ENCODE assay signal across 11 cellular contexts in genomic region chr17:72715906-72716572, GRCh38.
DNase-seq lines count a peak whose midpoint lies in the region; ATAC-seq and TF ChIP-seq lines count a peak whose summit lies in the region.
"Had no signal": no experiment of that assay in that cellular context is flagged by ENCODE, and none has a peak within 500 bp of the region (broad histone marks: within the 10 kb centered on the region; RNA-seq: fewer than 3 reads in every experiment).

No MANE protein-coding gene starts in this region.

- H3K4me1 ChIP-seq in right atrium auricular region, result no peaks in the 10 kb centered on the region

- TF ChIP-seq CTCF in HFF-Myc (IDR thresholded peaks at IDR 0.05; ENCODE audit: low read depth, low read length, missing control alignments), result no peak
- TF ChIP-seq CTCF in right atrium auricular region (IDR thresholded peaks at IDR 0.05), result no peak

- no peaks in the 10 kb centered on the region for H3K36me3 ChIP-seq in right atrium auricular region

- no peak overlapping the region for H3K4me3 ChIP-seq in HFF-Myc (replicated peaks; ENCODE audit: low read depth, low read length)
- no peak overlapping the region for H3K4me3 ChIP-seq in right atrium auricular region
- H3K4me3 ChIP-seq: GM12878 had no signal

- H3K27me3 ChIP-seq in right atrium auricular region, result no peaks in the 10 kb centered on the region

- H3K27ac ChIP-seq in right atrium auricular region, result peak overlapping the region in 1 of 2 donors; percentile 38

- ATAC-seq in HG03521 (IDR thresholded peaks at IDR 0.05; ENCODE audit: unreplicated experiment) (no peak), GM19035 (IDR thresholded peaks at IDR 0.05; ENCODE audit: unreplicated experiment) (no peak), HG03571 (IDR thresholded peaks at IDR 0.05; ENCODE audit: unreplicated experiment) (no peak)
- ATAC-seq: GM12878, T-helper 17 cell had no signal

- peaks cover 0 to 5% of the 10 kb centered on the region in 2 donors for H3K9me3 ChIP-seq in right atrium auricular region

- DNase-seq in HFF-Myc (ENCODE audit: extremely low read depth, low read depth) (peak; percentile 90), amniotic epithelial cell (ENCODE audit: low read depth) (peak; percentile 93), right atrium auricular region (ENCODE audit: low spot score) (peak; percentile 60), stromal cell of bone marrow (ENCODE audit: low read depth) (peak; percentile 89)
- DNase-seq: activated naive CD8-positive, alpha-beta T cell treated with anti-CD3 and anti-CD28 coated beads for 36 hours; stimulated activated CD4-positive, alpha-beta T cell treated with anti-CD3 and anti-CD28 coated beads, Interleukin-2, amount 100 ng/mL, for 24 hours; T-helper 17 cell had no signal
